25 cellular contexts compared by ENCODE assay signal in the genomic region with DNA sequence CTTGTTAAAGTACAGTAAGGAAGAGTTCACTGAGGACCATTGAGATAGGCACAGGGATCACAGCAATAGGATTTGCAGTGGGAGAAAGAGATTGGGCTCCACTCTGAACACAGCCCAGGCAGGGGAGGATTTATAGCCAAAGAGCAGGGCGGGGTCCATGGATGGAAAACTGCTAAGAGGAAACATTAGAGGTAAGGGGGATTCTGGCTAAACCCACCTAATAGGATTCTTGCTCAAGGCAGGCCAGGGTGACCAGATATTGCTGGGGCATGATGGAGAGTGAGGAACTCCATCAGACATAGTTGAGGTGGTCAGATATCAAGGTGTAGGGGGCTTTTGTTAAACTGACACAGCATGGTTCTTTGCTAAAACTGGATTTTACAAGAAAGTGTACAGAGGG.
"Had no signal": no experiment of that assay in that cellular context is flagged by ENCODE, and none has a peak within 500 bp of the region (broad histone marks: within the 10 kb centered on the region; RNA-seq: fewer than 3 reads in every experiment).

No MANE protein-coding gene starts in this region.

- H3K79me2 ChIP-seq: hepatocyte had no signal

- H2AFZ ChIP-seq: hepatocyte had no signal

- H3K27ac Mint-ChIP-seq: dendritic cell treated with granulocyte-macrophage colony-stimulating factor and Interleukin-4, amounts not matched to agents 40 ng/mL and 50 ng/mL, for 4 days; effector memory CD8-positive, alpha-beta T cell; endodermal cell had no signal

- DNase-seq: colonic mucosa; cortex of kidney; dermis blood vessel endothelial cell; dorsolateral prefrontal cortex; effector CD4-positive, alpha-beta T cell; effector CD8-positive, alpha-beta T cell; effector memory CD4-positive, alpha-beta T cell; effector memory CD8-positive, alpha-beta T cell; endodermal cell; erythroblast; esophagus squamous epithelium; foreskin fibroblast; foreskin keratinocyte; foreskin melanocyte; gastrocnemius medialis; glutamatergic neuron; head of caudate nucleus; heart left ventricle; heart right ventricle had no signal

- H3K4me2 ChIP-seq: hepatocyte had no signal

- H3K27me3 ChIP-seq: colonic mucosa, foreskin keratinocyte, hepatocyte had no signal

- H3K36me3 ChIP-seq: colonic mucosa, esophagus squamous epithelium, gastrocnemius medialis, gastroesophageal sphincter, heart left ventricle, heart right ventricle had no signal

- H3K4me1 ChIP-seq: colonic mucosa, esophagus squamous epithelium, foreskin keratinocyte, gastrocnemius medialis, gastroesophageal sphincter, heart left ventricle, heart right ventricle had no signal

- H3K9me3 ChIP-seq: colonic mucosa, esophagus squamous epithelium, gastrocnemius medialis, gastroesophageal sphincter, heart left ventricle, heart right ventricle had no signal

- H3K9me3 Mint-ChIP-seq: dendritic cell treated with granulocyte-macrophage colony-stimulating factor and Interleukin-4, amounts not matched to agents 40 ng/mL and 50 ng/mL, for 4 days; effector memory CD8-positive, alpha-beta T cell; endodermal cell had no signal

- H3K27ac ChIP-seq: colonic mucosa, coronary artery, dorsolateral prefrontal cortex, epithelial cell of prostate, esophagus squamous epithelium, foreskin keratinocyte, gastrocnemius medialis, gastroesophageal sphincter, heart left ventricle, heart right ventricle, hepatocyte had no signal

- ATAC-seq: effector memory CD8-positive, alpha-beta T cell; esophagus mucosa; foreskin keratinocyte; gastrocnemius medialis; gastroesophageal sphincter; heart left ventricle; heart right ventricle had no signal

- H3K4me3 ChIP-seq: colonic mucosa, coronary artery, dorsolateral prefrontal cortex, esophagus squamous epithelium, gastrocnemius medialis, gastroesophageal sphincter, heart left ventricle, heart right ventricle, hepatocyte had no signal

- H3K4me3 Mint-ChIP-seq: dendritic cell treated with granulocyte-macrophage colony-stimulating factor and Interleukin-4, amounts not matched to agents 40 ng/mL and 50 ng/mL, for 4 days; effector memory CD8-positive, alpha-beta T cell; endodermal cell had no signal
